In genomic region chr9:34151398-34151797, GRCh38 we compare ENCODE assay signal across 1 cellular context.
TF ChIP-seq lines count a peak whose summit lies in the region.

No MANE protein-coding gene starts in this region.

TF ChIP-seq in WTC11, 78 proteins besides CTCF, POLR2A, EP300 and RAD21 (continued from another document):
- TF ChIP-seq, protein P1, sequence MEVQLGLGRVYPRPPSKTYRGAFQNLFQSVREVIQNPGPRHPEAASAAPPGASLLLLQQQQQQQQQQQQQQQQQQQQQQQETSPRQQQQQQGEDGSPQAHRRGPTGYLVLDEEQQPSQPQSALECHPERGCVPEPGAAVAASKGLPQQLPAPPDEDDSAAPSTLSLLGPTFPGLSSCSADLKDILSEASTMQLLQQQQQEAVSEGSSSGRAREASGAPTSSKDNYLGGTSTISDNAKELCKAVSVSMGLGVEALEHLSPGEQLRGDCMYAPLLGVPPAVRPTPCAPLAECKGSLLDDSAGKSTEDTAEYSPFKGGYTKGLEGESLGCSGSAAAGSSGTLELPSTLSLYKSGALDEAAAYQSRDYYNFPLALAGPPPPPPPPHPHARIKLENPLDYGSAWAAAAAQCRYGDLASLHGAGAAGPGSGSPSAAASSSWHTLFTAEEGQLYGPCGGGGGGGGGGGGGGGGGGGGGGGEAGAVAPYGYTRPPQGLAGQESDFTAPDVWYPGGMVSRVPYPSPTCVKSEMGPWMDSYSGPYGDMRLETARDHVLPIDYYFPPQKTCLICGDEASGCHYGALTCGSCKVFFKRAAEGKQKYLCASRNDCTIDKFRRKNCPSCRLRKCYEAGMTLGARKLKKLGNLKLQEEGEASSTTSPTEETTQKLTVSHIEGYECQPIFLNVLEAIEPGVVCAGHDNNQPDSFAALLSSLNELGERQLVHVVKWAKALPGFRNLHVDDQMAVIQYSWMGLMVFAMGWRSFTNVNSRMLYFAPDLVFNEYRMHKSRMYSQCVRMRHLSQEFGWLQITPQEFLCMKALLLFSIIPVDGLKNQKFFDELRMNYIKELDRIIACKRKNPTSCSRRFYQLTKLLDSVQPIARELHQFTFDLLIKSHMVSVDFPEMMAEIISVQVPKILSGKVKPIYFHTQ (CRISPR knock-in tag; IDR thresholded peaks at IDR 0.05): no peak
- TF ChIP-seq PREB (CRISPR knock-in tag; IDR thresholded peaks at IDR 0.05; ENCODE audit: borderline replicate concordance): no peak
- TF ChIP-seq, protein P2, sequence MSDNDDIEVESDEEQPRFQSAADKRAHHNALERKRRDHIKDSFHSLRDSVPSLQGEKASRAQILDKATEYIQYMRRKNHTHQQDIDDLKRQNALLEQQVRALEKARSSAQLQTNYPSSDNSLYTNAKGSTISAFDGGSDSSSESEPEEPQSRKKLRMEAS (CRISPR knock-in tag; IDR thresholded peaks at IDR 0.05): no peak
- no peak for TF ChIP-seq ELF4 (CRISPR knock-in tag; IDR thresholded peaks at IDR 0.05; ENCODE audit: low read depth)
- TF ChIP-seq, protein P3, sequence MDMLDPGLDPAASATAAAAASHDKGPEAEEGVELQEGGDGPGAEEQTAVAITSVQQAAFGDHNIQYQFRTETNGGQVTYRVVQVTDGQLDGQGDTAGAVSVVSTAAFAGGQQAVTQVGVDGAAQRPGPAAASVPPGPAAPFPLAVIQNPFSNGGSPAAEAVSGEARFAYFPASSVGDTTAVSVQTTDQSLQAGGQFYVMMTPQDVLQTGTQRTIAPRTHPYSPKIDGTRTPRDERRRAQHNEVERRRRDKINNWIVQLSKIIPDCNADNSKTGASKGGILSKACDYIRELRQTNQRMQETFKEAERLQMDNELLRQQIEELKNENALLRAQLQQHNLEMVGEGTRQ (CRISPR knock-in tag; IDR thresholded peaks at IDR 0.05): no peak
- TF ChIP-seq ZNF138 (CRISPR knock-in tag; conservative IDR thresholded peaks at IDR 0.05): no peak
